In genomic region chr5:34627794-34628193, GRCh38 we compare ENCODE assay signal across 15 cellular contexts. TPM values are rescaled to one million over a fixed set of nuclear protein-coding genes. Genes with fewer than 3 reads are reported as not detected.
DNase-seq lines count a peak whose midpoint lies in the region; FAIRE-seq and TF ChIP-seq lines count a peak whose summit lies in the region.
"Had no signal": no experiment of that assay in that cellular context is flagged by ENCODE, and none has a peak within 500 bp of the region (broad histone marks: within the 10 kb centered on the region; RNA-seq: fewer than 3 reads in every experiment).

No MANE protein-coding gene starts in this region.

- peak; percentile 23 for DNase-seq in mammary epithelial cell
- no peak for DNase-seq in MCF 10A (ENCODE audit: unreplicated experiment)
- peak; percentile 25 for DNase-seq in bronchial epithelial cell (ENCODE audit: low read depth)
- DNase-seq in iris pigment epithelial cell (ENCODE audit: low read depth) = peak; percentile 96
- DNase-seq in COR-L47 (lab: John Stamatoyannopoulos, UW) = no peak
- DNase-seq in NCI-H187 (lab: John Stamatoyannopoulos, UW) = no peak
- DNase-seq in effector CD8-positive, alpha-beta T cell (lab: John Stamatoyannopoulos, UW) = no peak
- no peak for DNase-seq in epidermal melanocyte (ENCODE audit: insufficient read length, low spot score)
- DNase-seq: activated CD4-positive, alpha-beta T cell treated with anti-CD3 and anti-CD28 coated beads, Interleukin-2, amount 10 ng/mL, durations not matched to agents 7 days and 5 days; activated T-cell treated with anti-CD3 and anti-CD28 coated beads, Interleukin-2, amount 50 U/mL, for 72 hours; effector memory CD4-positive, alpha-beta T cell; hippocampal formation had no signal

- in situ Hi-C loops in mammary epithelial cell (cut with MboI; ENCODE audit: low sequenced_read_pairs in 2 of 2) = no loop called here

- CTCF ChIA-PET in mammary epithelial cell (lab: Charles Lee; ENCODE audit: low non-redundant PET) (no interaction called here), MCF 10A (lab: Yijun Ruan, JAX) (no interaction called here)

- dilution Hi-C loops in mammary epithelial cell (cut with HindIII; ENCODE audit: low sequenced_read_pairs) = no loop called here

- no peak for TF ChIP-seq CTCF in mammary epithelial cell (conservative IDR thresholded peaks at IDR 0.05 in 1 of 2, IDR thresholded peaks at IDR 0.05 in 1 of 2; ENCODE audit: extremely low read depth in 1 of 2, insufficient read depth in 1 of 2, low read depth in 1 of 2, low read length in 2 of 2)
- TF ChIP-seq CTCF in MCF 10A (IDR thresholded peaks at IDR 0.05; ENCODE audit: unreplicated experiment) = no peak
- no peak for TF ChIP-seq CTCF in bronchial epithelial cell (IDR thresholded peaks at IDR 0.05; ENCODE audit: insufficient read depth, low read length, severe bottlenecking)

- no peaks in the 10 kb centered on the region for H3K27me3 ChIP-seq in mammary epithelial cell (ENCODE audit: insufficient read depth, low read length)
- H3K27me3 ChIP-seq in bronchial epithelial cell (ENCODE audit: control insufficient read depth, insufficient read depth, low read length) = no peaks in the 10 kb centered on the region

- peak overlapping the region; percentile 47 for H2AFZ ChIP-seq in mammary epithelial cell (ENCODE audit: low read depth, low read length)

- H3K4me1 ChIP-seq in mammary epithelial cell (ENCODE audit: insufficient read depth, low read length) = peaks cover 6% of the 10 kb centered on the region

- FAIRE-seq in bronchial epithelial cell (lab: Jason Lieb, UNC) = no peak

- H3K27ac Mint-ChIP-seq in MCF 10A (ENCODE audit: low read depth, unreplicated experiment) = no peak overlapping the region
- H3K27ac Mint-ChIP-seq: activated CD4-positive, alpha-beta T cell treated with anti-CD3 and anti-CD28 coated beads, Interleukin-2, amount 10 ng/mL, durations not matched to agents 7 days and 5 days; activated T-cell treated with anti-CD3 and anti-CD28 coated beads, Interleukin-2, amount 50 U/mL, for 72 hours; T-helper 2 cell treated with Interferon-gamma antibody and Interleukin-4, amounts not matched to agents 5 μg/mL and 100 μg/mL, for 36 hours had no signal

- no peak overlapping the region for H3K9ac ChIP-seq in mammary epithelial cell (ENCODE audit: insufficient read depth, low read length)

- no peaks in the 10 kb centered on the region for H3K36me3 ChIP-seq in mammary epithelial cell (ENCODE audit: insufficient read depth, low read length)
- H3K36me3 ChIP-seq in bronchial epithelial cell (ENCODE audit: control insufficient read depth, insufficient read depth, low read length) = no peaks in the 10 kb centered on the region

- H3K79me2 ChIP-seq in mammary epithelial cell (ENCODE audit: insufficient read depth, low read length) = no peaks in the 10 kb centered on the region

- no TSS peak for BruUV-seq in mammary epithelial cell (replicated peaks; lab: Mats Ljungman, UMichigan)
- no TSS peak for BruUV-seq in MCF 10A (replicated peaks; lab: Mats Ljungman, UMichigan)

- H3K4me1 Mint-ChIP-seq in MCF 10A (ENCODE audit: insufficient read depth, unreplicated experiment) = peaks cover 5% of the 10 kb centered on the region
- H3K4me1 Mint-ChIP-seq: activated CD4-positive, alpha-beta T cell treated with anti-CD3 and anti-CD28 coated beads, Interleukin-2, amount 10 ng/mL, durations not matched to agents 7 days and 5 days had no signal

- no peaks in the 10 kb centered on the region for H4K20me1 ChIP-seq in mammary epithelial cell (ENCODE audit: insufficient read depth, low read length)

- POLR2A ChIA-PET in MCF 10A (lab: Yijun Ruan, JAX) = interaction anchor here (0.7 kb wide), 1 partner anchor 9 kb away, joined by 3 read pairs; no protein-coding TSS in a partner anchor

- peak overlapping the region; percentile 10 for H3K4me2 ChIP-seq in mammary epithelial cell (ENCODE audit: insufficient read depth, low read depth, low read length)

- intact Hi-C loops in mammary epithelial cell (cut with micrococcal nuclease) = no loop called here
- intact Hi-C loops in MCF 10A (cut with micrococcal nuclease) = no loop called here

- no peak overlapping the region for H3K4me3 Mint-ChIP-seq in MCF 10A (ENCODE audit: unreplicated experiment)
- H3K4me3 Mint-ChIP-seq: activated CD4-positive, alpha-beta T cell treated with anti-CD3 and anti-CD28 coated beads, Interleukin-2, amount 10 ng/mL, durations not matched to agents 7 days and 5 days; activated T-cell treated with anti-CD3 and anti-CD28 coated beads, Interleukin-2, amount 50 U/mL, for 72 hours; T-helper 2 cell treated with Interferon-gamma antibody and Interleukin-4, amounts not matched to agents 5 μg/mL and 100 μg/mL, for 36 hours had no signal

- H3K4me3 ChIP-seq in mammary epithelial cell (replicated peaks in 1 of 3; ENCODE audit: insufficient read depth in 1 of 3, low read depth in 2 of 3, low read length in 3 of 3) = no peak overlapping the region
- H3K4me3 ChIP-seq in bronchial epithelial cell (ENCODE audit: low read depth, low read length) = no peak overlapping the region
- H3K4me3 ChIP-seq: lung had no signal

- no peaks in the 10 kb centered on the region for H3K36me3 Mint-ChIP-seq in MCF 10A (ENCODE audit: insufficient read depth, unreplicated experiment)

- 29% methylated on average over 1 of the region's 1 CpG for WGBS in mammary epithelial cell (ENCODE audit: low coverage, missing lambda C conversion rate)

- no peaks in the 10 kb centered on the region for H3K9me3 ChIP-seq in mammary epithelial cell (replicated peaks; ENCODE audit: insufficient read depth, low read length)

- peaks cover 8% of the 10 kb centered on the region for H3K9me3 Mint-ChIP-seq in MCF 10A (ENCODE audit: unreplicated experiment)
- H3K9me3 Mint-ChIP-seq: activated CD4-positive, alpha-beta T cell treated with anti-CD3 and anti-CD28 coated beads, Interleukin-2, amount 10 ng/mL, durations not matched to agents 7 days and 5 days; T-helper 2 cell treated with Interferon-gamma antibody and Interleukin-4, amounts not matched to agents 5 μg/mL and 100 μg/mL, for 36 hours had no signal

- H3K27me3 Mint-ChIP-seq in MCF 10A (ENCODE audit: insufficient read depth, unreplicated experiment) = no peaks in the 10 kb centered on the region

- no peak overlapping the region for H3K27ac ChIP-seq in mammary epithelial cell (ENCODE audit: insufficient read depth, low read depth, low read length)
- H3K27ac ChIP-seq: 22Rv1 had no signal

RNA-seq across cellular contexts. Expression of gene RAI14, which starts 28.3 kb away (rescaled TPM):
- total RNA-seq in mammary epithelial cell (100 to 1,000 TPM; 114 to 184 TPM), MCF 10A (2022) (47.6 and 47.9 TPM in 2 replicates), bronchial epithelial cell (28.8 and 60.0 TPM in 2 replicates)
- 46.7 TPM for polyA plus RNA-seq in mammary epithelial cell
- polyA minus RNA-seq in mammary epithelial cell = 258 TPM

Comparison
In these comparisons a context has a peak if more than half of its experiments do, and no peak if none do; other contexts are left out.
1. DNase-seq: peak in mammary epithelial cell (single experiment), bronchial epithelial cell (single experiment) and iris pigment epithelial cell (single experiment); none in MCF 10A (single experiment), COR-L47 (single experiment), NCI-H187 (0 of 2), effector CD8-positive, alpha-beta T cell (single experiment) and epidermal melanocyte (single experiment).